In genomic region chr18:58529714-58530354, GRCh38 we compare ENCODE assay signal across 1 cellular context.
TF ChIP-seq lines count a peak whose summit lies in the region.

No MANE protein-coding gene starts in this region.

TF ChIP-seq in HepG2, 621 proteins besides CTCF, POLR2A, EP300 and RAD21 (continued from another document and continues in another):
- no peak for TF ChIP-seq SMARCC2 (IDR thresholded peaks at IDR 0.05)
- no peak for TF ChIP-seq PCBP2 (optimal IDR thresholded peaks at IDR 0.05; ENCODE audit: low read depth, low read length, poor library complexity, severe bottlenecking)
- no peak; the same call in 1 of the 2 replicates for TF ChIP-seq CREB1 (IDR thresholded peaks at IDR 0.05)
- TF ChIP-seq CREB1 (CRISPR knock-in tag; IDR thresholded peaks at IDR 0.05): peak; percentile 21; the same call in 1 of the 2 replicates
- no peak for TF ChIP-seq ZNF10 (CRISPR knock-in tag; IDR thresholded peaks at IDR 0.05; ENCODE audit: borderline replicate concordance, low read depth)
- no peak for TF ChIP-seq ZNF788 (CRISPR knock-in tag; IDR thresholded peaks at IDR 0.05; ENCODE audit: borderline replicate concordance)
- no peak for TF ChIP-seq RAD51 (IDR thresholded peaks at IDR 0.05; ENCODE audit: borderline replicate concordance)
- no peak for TF ChIP-seq LBX2 (CRISPR knock-in tag; IDR thresholded peaks at IDR 0.05; ENCODE audit: borderline replicate concordance)
- TF ChIP-seq CEBPB (IDR thresholded peaks at IDR 0.05; ENCODE audit: borderline replicate concordance, low read depth, low read length): no peak
- no peak for TF ChIP-seq ZNF3 (CRISPR knock-in tag; IDR thresholded peaks at IDR 0.05)
- TF ChIP-seq MLXIP (CRISPR knock-in tag; IDR thresholded peaks at IDR 0.05; ENCODE audit: borderline replicate concordance): no peak
- no peak for TF ChIP-seq PAF1 (CRISPR knock-in tag; IDR thresholded peaks at IDR 0.05)
- TF ChIP-seq THYN1 (CRISPR knock-in tag; IDR thresholded peaks at IDR 0.05; ENCODE audit: borderline replicate concordance, low read depth): no peak
- no peak for TF ChIP-seq ZNF234 (CRISPR knock-in tag; conservative IDR thresholded peaks at IDR 0.05)
- TF ChIP-seq PTBP1 (IDR thresholded peaks at IDR 0.05; ENCODE audit: low read depth, low read length, poor library complexity, severe bottlenecking): no peak
- no peak for TF ChIP-seq SRF (IDR thresholded peaks at IDR 0.05; ENCODE audit: low read depth, low read length)
- no peak for TF ChIP-seq ATAD3A (CRISPR knock-in tag; IDR thresholded peaks at IDR 0.05)
- peak; percentile 62 for TF ChIP-seq GATAD2A (CRISPR knock-in tag; IDR thresholded peaks at IDR 0.05)
- no peak for TF ChIP-seq SIN3A (IDR thresholded peaks at IDR 0.05; ENCODE audit: borderline replicate concordance, low read depth, low read length)
- no peak for TF ChIP-seq ZNF569 (CRISPR knock-in tag; IDR thresholded peaks at IDR 0.05; ENCODE audit: borderline replicate concordance)
- TF ChIP-seq PRMT3 (CRISPR knock-in tag; IDR thresholded peaks at IDR 0.05; ENCODE audit: borderline replicate concordance, low read depth): no peak
- no peak for TF ChIP-seq E2F2 (CRISPR knock-in tag; IDR thresholded peaks at IDR 0.05; ENCODE audit: borderline replicate concordance)
- no peak for TF ChIP-seq EHMT2 (IDR thresholded peaks at IDR 0.05; ENCODE audit: borderline replicate concordance, low read depth, low read length)
- no peak for TF ChIP-seq PHF21A (CRISPR knock-in tag; IDR thresholded peaks at IDR 0.05)
- TF ChIP-seq GFI1 (CRISPR knock-in tag; IDR thresholded peaks at IDR 0.05; ENCODE audit: borderline replicate concordance): no peak
- TF ChIP-seq ETV5 (CRISPR knock-in tag; IDR thresholded peaks at IDR 0.05; ENCODE audit: borderline replicate concordance): no peak
- TF ChIP-seq GTF3A (CRISPR knock-in tag; conservative IDR thresholded peaks at IDR 0.05): no peak
- TF ChIP-seq ZNF629 (CRISPR knock-in tag; conservative IDR thresholded peaks at IDR 0.05): peak; percentile 89
- no peak for TF ChIP-seq ZNF382 (CRISPR knock-in tag; IDR thresholded peaks at IDR 0.05; ENCODE audit: borderline replicate concordance)
- TF ChIP-seq SP1 (IDR thresholded peaks at IDR 0.05): no peak
- no peak for TF ChIP-seq SP1 (CRISPR knock-in tag; IDR thresholded peaks at IDR 0.05)
- no peak for TF ChIP-seq KAT8 (CRISPR knock-in tag; IDR thresholded peaks at IDR 0.05)
- no peak for TF ChIP-seq YEATS2 (CRISPR knock-in tag; IDR thresholded peaks at IDR 0.05; ENCODE audit: borderline replicate concordance)
- no peak for TF ChIP-seq RFX1 (IDR thresholded peaks at IDR 0.05)
- TF ChIP-seq KAT7 (CRISPR knock-in tag; IDR thresholded peaks at IDR 0.05; ENCODE audit: borderline replicate concordance): no peak
- TF ChIP-seq DZIP1 (CRISPR knock-in tag; IDR thresholded peaks at IDR 0.05): no peak
- TF ChIP-seq ZHX1 (CRISPR knock-in tag; IDR thresholded peaks at IDR 0.05; ENCODE audit: low read depth): no peak
- no peak for TF ChIP-seq ZBTB26 (CRISPR knock-in tag; IDR thresholded peaks at IDR 0.05; ENCODE audit: borderline replicate concordance)
- TF ChIP-seq ISL2 (CRISPR knock-in tag; IDR thresholded peaks at IDR 0.05): 0 out of 2 replicates have a peak, but pooled peaks have one; percentile 30
- TF ChIP-seq NR2F6 (IDR thresholded peaks at IDR 0.05): no peak
- no peak for TF ChIP-seq NR2F6 (CRISPR knock-in tag; IDR thresholded peaks at IDR 0.05)
- 0 out of 2 replicates have a peak, but pooled peaks have one; percentile 42 for TF ChIP-seq ZBTB7B (CRISPR knock-in tag; IDR thresholded peaks at IDR 0.05)
- TF ChIP-seq NFE2 (CRISPR knock-in tag; IDR thresholded peaks at IDR 0.05): no peak
- TF ChIP-seq FUBP1 (CRISPR knock-in tag; IDR thresholded peaks at IDR 0.05; ENCODE audit: borderline replicate concordance): no peak
- no peak for TF ChIP-seq FOSL2 (CRISPR knock-in tag; IDR thresholded peaks at IDR 0.05)
- peak in 1 of 2 experiments; percentile 63; a peak in 1 of 4 replicates for TF ChIP-seq HMGXB4 (CRISPR knock-in tag; IDR thresholded peaks at IDR 0.05; ENCODE audit: borderline replicate concordance in 1 of 2, low read depth in 1 of 2)
- TF ChIP-seq NR0B2 (CRISPR knock-in tag; IDR thresholded peaks at IDR 0.05): no peak
- no peak; the same call in 1 of the 2 replicates for TF ChIP-seq ZMYM3 (CRISPR knock-in tag; IDR thresholded peaks at IDR 0.05)
- TF ChIP-seq SIX4 (CRISPR knock-in tag; IDR thresholded peaks at IDR 0.05): no peak
- TF ChIP-seq ZNF549 (CRISPR knock-in tag; IDR thresholded peaks at IDR 0.05): no peak
- TF ChIP-seq ZEB1 (IDR thresholded peaks at IDR 0.05; ENCODE audit: insufficient replicate concordance, low read depth): no peak
- no peak for TF ChIP-seq ZNF720 (CRISPR knock-in tag; IDR thresholded peaks at IDR 0.05)
- no peak for TF ChIP-seq ZFP41 (CRISPR knock-in tag; IDR thresholded peaks at IDR 0.05; ENCODE audit: borderline replicate concordance)
- TF ChIP-seq ZNF44 (CRISPR knock-in tag; IDR thresholded peaks at IDR 0.05): no peak
- no peak for TF ChIP-seq HHEX (CRISPR knock-in tag; IDR thresholded peaks at IDR 0.05)
- no peak for TF ChIP-seq ZNF879 (CRISPR knock-in tag; IDR thresholded peaks at IDR 0.05)
- no peak for TF ChIP-seq HMG20B (CRISPR knock-in tag; conservative IDR thresholded peaks at IDR 0.05)
- peak; percentile 56 for TF ChIP-seq ELF3 (CRISPR knock-in tag; IDR thresholded peaks at IDR 0.05)
- peak; percentile 21 for TF ChIP-seq TEAD3 (CRISPR knock-in tag; optimal IDR thresholded peaks at IDR 0.05; ENCODE audit: borderline replicate concordance)
- no peak for TF ChIP-seq ZMAT3 (CRISPR knock-in tag; conservative IDR thresholded peaks at IDR 0.05)
